In genomic region chr9:130518198-130518597, GRCh38 we compare ENCODE assay signal across 25 cellular contexts.
"Had no signal": no experiment of that assay in that cellular context is flagged by ENCODE, and none has a peak within 500 bp of the region (broad histone marks: within the 10 kb centered on the region; RNA-seq: fewer than 3 reads in every experiment).

No MANE protein-coding gene starts in this region.

- H3K36me3 ChIP-seq: neutrophil, pancreas, prostate gland, spleen, stomach, thoracic aorta, thyroid gland, tibial nerve, upper lobe of left lung, vagina had no signal

- H3K4me1 ChIP-seq: pancreas, prostate gland, spleen, stomach, tibial nerve, upper lobe of left lung, vagina had no signal

- H3K27ac ChIP-seq: neutrophil, pancreas, prostate gland, skin epidermis, spleen, stomach, thoracic aorta, tibial nerve, upper lobe of left lung, vagina had no signal

- H3K4me2 ChIP-seq: smooth muscle cell had no signal

- H3K4me3 ChIP-seq: pancreas, prostate gland, skin epidermis, smooth muscle cell, spleen, stomach, thoracic aorta, thyroid gland, tibial nerve, upper lobe of left lung, vagina had no signal

- H3K9me3 ChIP-seq: neutrophil, pancreas, prostate gland, spleen, stomach, thoracic aorta, thyroid gland, tibial nerve, upper lobe of left lung, vagina had no signal

- DNase-seq: naive thymus-derived CD8-positive, alpha-beta T cell; nephron progenitor cell; pancreas; retina; spleen; stimulated activated CD4-positive, alpha-beta T cell treated with anti-CD3 and anti-CD28 coated beads, Interleukin-12 subunit alpha, Interleukin-12 subunit beta, amount 100 ng/mL, for 4 hours; stimulated activated CD4-positive, alpha-beta T cell treated with anti-CD3 and anti-CD28 coated beads, Interleukin-1b, Interleukin-23, amount 100 ng/mL, for 48 hours; stimulated activated CD4-positive, alpha-beta T cell treated with anti-CD3 and anti-CD28 coated beads, Interleukin-4, amount 100 ng/mL, for 1 hour; stimulated activated CD4-positive, alpha-beta T cell treated with anti-CD3 and anti-CD28 coated beads, Interleukin-4, amount 100 ng/mL, for 4 hours; stimulated activated CD8-positive, alpha-beta memory T cell treated with anti-CD3 and anti-CD28 coated beads, Interleukin-4, amount 100 ng/mL, for 48 hours; stimulated activated naive CD4-positive, alpha-beta T cell; stimulated activated naive CD8-positive, alpha-beta T cell treated with anti-CD3 and anti-CD28 coated beads, Interleukin-15, Interleukin-2, amounts not matched to agents 100 U/mL and 50 U/mL, for 24 hours; stomach; trophoblast cell; upper lobe of left lung had no signal

- H3K27me3 ChIP-seq: neutrophil, pancreas, thyroid gland, tibial nerve, upper lobe of left lung, vagina had no signal

- ATAC-seq: naive thymus-derived CD8-positive, alpha-beta T cell; natural killer cell treated with Interleukin-12 subunit alpha and Interleukin-12 subunit beta and Interleukin-15 and Interleukin-18, amount 100 ng/mL, for 72 hours; pancreas; sciatic nerve; stimulated activated naive CD8-positive, alpha-beta T cell treated with anti-CD3 and anti-CD28 coated beads, Interleukin-15, Interleukin-2, amounts not matched to agents 100 U/mL and 50 U/mL, for 24 hours had no signal
